ENCODE assay signal across 20 cellular contexts in genomic region chr2:9417725-9418124, GRCh38. TPM values are rescaled to one million over a fixed set of nuclear protein-coding genes. Genes with fewer than 3 reads are reported as not detected.
DNase-seq lines count a peak whose midpoint lies in the region; ATAC-seq and TF ChIP-seq lines count a peak whose summit lies in the region.
"Had no signal": no experiment of that assay in that cellular context is flagged by ENCODE, and none has a peak within 500 bp of the region (broad histone marks: within the 10 kb centered on the region; RNA-seq: fewer than 3 reads in every experiment).

No MANE protein-coding gene starts in this region.

- peak; percentile 3 for DNase-seq in NCI-H1092 treated with DMSO at 0.1 percent for 48 hours (lab: John Stamatoyannopoulos, UW)
- DNase-seq in NCI-H1092 (lab: John Stamatoyannopoulos, UW): no peak
- no peak for DNase-seq in activated T-helper 2 cell treated with anti-CD3 and anti-CD28 coated beads, Interferon-gamma antibody, Interleukin-2, Interleukin-4, amounts not matched to agents 10 μg/mL and 5 μg/mL and 100 μg/mL, durations not matched to agents 14 hours and 24 hours and 36 hours (ENCODE audit: low spot score)
- DNase-seq in foreskin keratinocyte: no peak
- DNase-seq in NCI-H446 treated with DMSO at 0.1 percent for 48 hours (lab: John Stamatoyannopoulos, UW): no peak
- DNase-seq in chondrocyte (ENCODE audit: low spot score): no peak
- no peak for DNase-seq in stimulated activated CD4-positive, alpha-beta T cell treated with anti-CD3 and anti-CD28 coated beads, Interleukin-12 subunit alpha, Interleukin-12 subunit beta, amount 100 ng/mL, for 4 hours
- DNase-seq: Caco-2; CD4-positive, CD25-positive, alpha-beta regulatory T cell; DMS153; GOT3; KBM-7; NCI-H187 treated with DMSO at 0.1 percent for 48 hours; NCI-H526; PC-3; SJCRH30 had no signal

- H3K27ac ChIP-seq in HEK293 (ENCODE audit: extremely low read depth, low read depth, low read length) (no peak overlapping the region), foreskin keratinocyte (peak overlapping the region; percentile 55)
- H3K27ac ChIP-seq: 22Rv1, RWPE1, SJCRH30 had no signal

- peaks cover 56% of the 10 kb centered on the region for H3K4me1 Mint-ChIP-seq in activated T-helper 2 cell treated with anti-CD3 and anti-CD28 coated beads, Interferon-gamma antibody, Interleukin-2, Interleukin-4, amounts not matched to agents 10 μg/mL and 5 μg/mL and 100 μg/mL, durations not matched to agents 14 hours and 24 hours and 36 hours (ENCODE audit: low read depth)
- H3K4me1 Mint-ChIP-seq in chondrocyte (ENCODE audit: low read depth): peaks cover 39% of the 10 kb centered on the region

- peak overlapping the region; percentile 24 for H3K27ac Mint-ChIP-seq in activated T-helper 2 cell treated with anti-CD3 and anti-CD28 coated beads, Interferon-gamma antibody, Interleukin-2, Interleukin-4, amounts not matched to agents 10 μg/mL and 5 μg/mL and 100 μg/mL, durations not matched to agents 14 hours and 24 hours and 36 hours
- no peak overlapping the region for H3K27ac Mint-ChIP-seq in chondrocyte (ENCODE audit: unreplicated experiment)
- H3K27ac Mint-ChIP-seq: B cell; CD4-positive, CD25-positive, alpha-beta regulatory T cell had no signal

- peaks cover 0 to 29% of the 10 kb centered on the region in 2 experiments; a peak in 2 of 3 replicates for H3K36me3 ChIP-seq in HEK293 (ENCODE audit: control insufficient read depth in 2 of 2, insufficient read depth in 1 of 2, low read length in 2 of 2)

- TF ChIP-seq CTCF in HEK293 (tag by site-specific recombination; IDR thresholded peaks at IDR 0.05) (no peak), foreskin keratinocyte (conservative IDR thresholded peaks at IDR 0.05) (no peak), chondrocyte (IDR thresholded peaks at IDR 0.05) (no peak)

- H3K9me3 Mint-ChIP-seq in activated T-helper 2 cell treated with anti-CD3 and anti-CD28 coated beads, Interferon-gamma antibody, Interleukin-2, Interleukin-4, amounts not matched to agents 10 μg/mL and 5 μg/mL and 100 μg/mL, durations not matched to agents 14 hours and 24 hours and 36 hours: no peaks in the 10 kb centered on the region
- H3K9me3 Mint-ChIP-seq in chondrocyte (ENCODE audit: low read depth): no peaks in the 10 kb centered on the region

- H3K27me3 Mint-ChIP-seq in activated T-helper 2 cell treated with anti-CD3 and anti-CD28 coated beads, Interferon-gamma antibody, Interleukin-2, Interleukin-4, amounts not matched to agents 10 μg/mL and 5 μg/mL and 100 μg/mL, durations not matched to agents 14 hours and 24 hours and 36 hours (ENCODE audit: low read depth): no peaks in the 10 kb centered on the region
- no peaks in the 10 kb centered on the region for H3K27me3 Mint-ChIP-seq in chondrocyte (ENCODE audit: low read depth)
- H3K27me3 Mint-ChIP-seq: B cell; CD4-positive, CD25-positive, alpha-beta regulatory T cell had no signal

- POLR2A ChIA-PET in HEK293 (lab: Yijun Ruan, JAX): no interaction called here

- no peaks in the 10 kb centered on the region for H3K27me3 ChIP-seq in foreskin keratinocyte
- H3K27me3 ChIP-seq: SJCRH30 had no signal

- H3K4me3 Mint-ChIP-seq in activated T-helper 2 cell treated with anti-CD3 and anti-CD28 coated beads, Interferon-gamma antibody, Interleukin-2, Interleukin-4, amounts not matched to agents 10 μg/mL and 5 μg/mL and 100 μg/mL, durations not matched to agents 14 hours and 24 hours and 36 hours (ENCODE audit: low read depth): no peak overlapping the region
- no peak overlapping the region for H3K4me3 Mint-ChIP-seq in chondrocyte (ENCODE audit: unreplicated experiment)
- H3K4me3 Mint-ChIP-seq: B cell had no signal

- no peak overlapping the region for H3K4me3 ChIP-seq in HEK293 (ENCODE audit: low read depth, low read length)
- H3K4me3 ChIP-seq: SJCRH30 had no signal

- no peak for ATAC-seq in foreskin keratinocyte
- ATAC-seq: PC-3 had no signal

- H3K36me3 Mint-ChIP-seq in activated T-helper 2 cell treated with anti-CD3 and anti-CD28 coated beads, Interferon-gamma antibody, Interleukin-2, Interleukin-4, amounts not matched to agents 10 μg/mL and 5 μg/mL and 100 μg/mL, durations not matched to agents 14 hours and 24 hours and 36 hours (ENCODE audit: low read depth): peaks cover 71% of the 10 kb centered on the region
- H3K36me3 Mint-ChIP-seq in chondrocyte (ENCODE audit: low read depth): peaks cover 7% of the 10 kb centered on the region

- intact Hi-C loops in activated T-helper 2 cell treated with anti-CD3 and anti-CD28 coated beads, Interferon-gamma antibody, Interleukin-2, Interleukin-4, amounts not matched to agents 10 μg/mL and 5 μg/mL and 100 μg/mL, durations not matched to agents 14 hours and 24 hours and 36 hours (cut with micrococcal nuclease): no loop called here

- H3K9me3 ChIP-seq in HEK293 (ENCODE audit: control insufficient read depth, insufficient read depth, low read depth, low read length): no peaks in the 10 kb centered on the region
- H3K9me3 ChIP-seq: Caco-2, SJCRH30 had no signal

- CTCF ChIA-PET in HEK293 (lab: Yijun Ruan, JAX): no interaction called here

- H3K4me1 ChIP-seq in HEK293 (ENCODE audit: control insufficient read depth, insufficient read depth, low read length) (no peaks in the 10 kb centered on the region; the same call in 1 of the 2 replicates), foreskin keratinocyte (peaks cover 21% of the 10 kb centered on the region)
- H3K4me1 ChIP-seq: Caco-2, SJCRH30 had no signal

TF ChIP-seq in HEK293, 187 proteins besides CTCF, POLR2A, EP300 and RAD21:
- TF ChIP-seq ZNF175 (tag by site-specific recombination; IDR thresholded peaks at IDR 0.05) (no peak), ZBTB48 (tag by site-specific recombination; IDR thresholded peaks at IDR 0.05) (peak; percentile 94)

RNA-seq across cellular contexts. Expression of gene ITGB1BP1, which starts 5.6 kb away (rescaled TPM):
- total RNA-seq in activated T-helper 2 cell treated with anti-CD3 and anti-CD28 coated beads, Interferon-gamma antibody, Interleukin-2, Interleukin-4, amounts not matched to agents 10 μg/mL and 5 μg/mL and 100 μg/mL, durations not matched to agents 14 hours and 24 hours and 36 hours: 118 and 128 TPM in 2 replicates
- total RNA-seq in foreskin keratinocyte: 75.7 and 90.2 TPM in 2 replicates
- 154 and 195 TPM in 2 replicates for polyA plus RNA-seq in foreskin keratinocyte
- 99.8 to 126 TPM (median 117 TPM) in 3 replicates for total RNA-seq in chondrocyte

RNA-seq across cellular contexts. Expression of gene CPSF3, which starts 5.7 kb away (rescaled TPM):
- 69.5 and 73.2 TPM in 2 replicates for total RNA-seq in activated T-helper 2 cell treated with anti-CD3 and anti-CD28 coated beads, Interferon-gamma antibody, Interleukin-2, Interleukin-4, amounts not matched to agents 10 μg/mL and 5 μg/mL and 100 μg/mL, durations not matched to agents 14 hours and 24 hours and 36 hours
- total RNA-seq in foreskin keratinocyte (59.3 and 60.7 TPM in 2 replicates), chondrocyte (23.3 to 31.3 TPM (median 24.9 TPM) in 3 replicates)
- 34.9 and 38.9 TPM in 2 replicates for polyA plus RNA-seq in foreskin keratinocyte

RNA-seq across cellular contexts. Expression of gene IAH1, which starts 56.6 kb away (rescaled TPM):
- 82.0 and 82.4 TPM in 2 replicates for total RNA-seq in activated T-helper 2 cell treated with anti-CD3 and anti-CD28 coated beads, Interferon-gamma antibody, Interleukin-2, Interleukin-4, amounts not matched to agents 10 μg/mL and 5 μg/mL and 100 μg/mL, durations not matched to agents 14 hours and 24 hours and 36 hours
- total RNA-seq in foreskin keratinocyte: 62.0 and 71.7 TPM in 2 replicates
- polyA plus RNA-seq in foreskin keratinocyte: 78.7 and 80.7 TPM in 2 replicates
- 66.6 to 72.9 TPM (median 67.8 TPM) in 3 replicates for total RNA-seq in chondrocyte
- total RNA-seq: SJCRH30 had no signal
